Comparison of ENCODE assay signal across 9 cellular contexts in genomic region chr1:31761883-31762282, GRCh38. TPM values are rescaled to one million over a fixed set of nuclear protein-coding genes. Genes with fewer than 3 reads are reported as not detected.
DNase-seq lines count a peak whose midpoint lies in the region; ATAC-seq and TF ChIP-seq lines count a peak whose summit lies in the region.
"Had no signal": no experiment of that assay in that cellular context is flagged by ENCODE, and none has a peak within 500 bp of the region (broad histone marks: within the 10 kb centered on the region; RNA-seq: fewer than 3 reads in every experiment).

No MANE protein-coding gene starts in this region.

- H3K27ac ChIP-seq in VCaP (peak overlapping the region; percentile 87), iPS-20b (ENCODE audit: low read length) (no peak overlapping the region)

- H3K27me3 ChIP-seq in iPS-20b (ENCODE audit: insufficient read depth, low read length), result peaks cover 39% of the 10 kb centered on the region

- no peak overlapping the region for H3K9ac ChIP-seq in iPS-20b (ENCODE audit: low read depth, low read length)

- H3K4me3 ChIP-seq in iPS-20b (ENCODE audit: low read length), result peak overlapping the region; percentile 86; the same call in 1 of the 2 replicates

- H3K36me3 ChIP-seq in iPS-20b (ENCODE audit: insufficient read depth, low read depth, low read length), result no peaks in the 10 kb centered on the region

- H3K4me1 ChIP-seq in iPS-20b (ENCODE audit: insufficient read depth, low read length), result peaks cover 30% of the 10 kb centered on the region

- H3K9me3 ChIP-seq in iPS-20b (ENCODE audit: insufficient read depth, low read depth, low read length), result no peaks in the 10 kb centered on the region
- H3K9me3 ChIP-seq: Caco-2 had no signal

- ATAC-seq in sciatic nerve, result no peak
- no peak for ATAC-seq in HG02623 (IDR thresholded peaks at IDR 0.05; ENCODE audit: unreplicated experiment)

- TF ChIP-seq CTCF in VCaP (conservative IDR thresholded peaks at IDR 0.05), result no peak

- intact Hi-C loops in sciatic nerve (cut with DNase I), result no loop called here

- peak; percentile 62 for DNase-seq in A172 (ENCODE audit: low spot score)
- DNase-seq in EH (ENCODE audit: low read depth), result peak; percentile 85
- DNase-seq in sciatic nerve (ENCODE audit: low spot score), result no peak
- DNase-seq in NCI-H1105 treated with DMSO at 0.1 percent for 48 hours (lab: John Stamatoyannopoulos, UW), result no peak
- no peak for DNase-seq in cerebellum (ENCODE audit: low spot score)

RNA-seq across cellular contexts. Expression of gene ADGRB2, which starts 2.3 kb away (rescaled TPM):
- 11.3 and 20.9 TPM in 2 replicates for total RNA-seq in A172 (2014; rRNA removed; shearing (Covaris generic))
- 5.2 TPM for total RNA-seq in sciatic nerve
- 34.0 TPM for total RNA-seq in cerebellum

RNA-seq across cellular contexts. Expression of gene SPOCD1, which starts 53.9 kb away (rescaled TPM):
- 5.7 and 6.9 TPM in 2 replicates for total RNA-seq in A172 (2014; rRNA removed; shearing (Covaris generic))
- total RNA-seq in sciatic nerve (1.3 TPM), cerebellum (not detected)

RNA-seq across cellular contexts. Expression of gene COL16A1, which starts 58.1 kb away (rescaled TPM):
- total RNA-seq in A172 (2014; rRNA removed; shearing (Covaris generic)), result 12.7 and 26.2 TPM in 2 replicates
- total RNA-seq in sciatic nerve (179 TPM), cerebellum (9.3 TPM)

Comparison
In these comparisons a context has a peak if more than half of its experiments do, and no peak if none do; other contexts are left out.
1. DNase-seq: peak in A172 (single experiment) and EH (single experiment); none in sciatic nerve (single experiment), NCI-H1105 treated with DMSO at 0.1 percent for 48 hours (single experiment) and cerebellum (single experiment).